In genomic region chrX:115727792-115728732, GRCh38 we compare ENCODE assay signal across 7 cellular contexts.
DNase-seq lines count a peak whose midpoint lies in the region; ATAC-seq, FAIRE-seq and TF ChIP-seq lines count a peak whose summit lies in the region.
"Not testable (repeated sequence)": the region's sequence is repeated elsewhere in the genome, so short reads cannot be mapped to it uniquely, and the experiment has no call there.

No MANE protein-coding gene starts in this region.

- 42% methylated on average over 18 of the region's 77 CpGs for WGBS in SK-N-SH (ENCODE audit: low lambda C conversion rate)
- 71% methylated on average over 15 of the region's 77 CpGs for WGBS in HepG2 (ENCODE audit: low lambda C conversion rate)
- WGBS in psoas muscle, 3 donors, result 38 to 100% (median 92%) methylated on average over 8 to 15 of the region's 77 CpGs

- not testable (repeated sequence) for H3K9me2 ChIP-seq in SK-N-SH

- H3K79me2 ChIP-seq in SK-N-SH (ENCODE audit: insufficient read depth); HepG2 (ENCODE audit: insufficient read depth, low read length): not testable (repeated sequence)

- not testable (repeated sequence) for TF ChIP-seq POLR2A in HepG2 (IDR thresholded peaks at IDR 0.05; ENCODE audit: insufficient read depth in 1 of 2, low read depth in 2 of 2, low read length in 2 of 2)

- FAIRE-seq in HepG2 (lab: Jason Lieb, UNC), result not testable (repeated sequence)

- in situ Hi-C loops in HepG2 (cut with HindIII; ENCODE audit: extremely low pct_ligation_motif_present, low pct_unique_long_range_greater_than_20kb), result not testable (repeated sequence)

- H3K27ac ChIP-seq in SK-N-SH (ENCODE audit: low read depth in 2 of 2, low read length in 1 of 2), result peak overlapping the region in 1 of 2 experiments; percentile 62; a peak in 1 of 4 replicates
- not testable (repeated sequence) for H3K27ac ChIP-seq in HepG2 (ENCODE audit: extremely low read length, insufficient read depth, low read length); psoas muscle

- peak overlapping the region; percentile 93 for H2AFZ ChIP-seq in SK-N-SH (ENCODE audit: low read depth)
- H2AFZ ChIP-seq in HepG2 (ENCODE audit: low read length), result not testable (repeated sequence)

- CTCF ChIA-PET in SK-N-SH (lab: Yijun Ruan, JAX); HepG2 (lab: Yijun Ruan, JAX; ENCODE audit: low intra/inter-chr PET ratio, low total read pairs): not testable (repeated sequence)

- not testable (repeated sequence) for H3F3A ChIP-seq in SK-N-SH (replicated peaks; ENCODE audit: insufficient read depth)

- H3K36me3 ChIP-seq in SK-N-SH (replicated peaks in 1 of 2; ENCODE audit: control insufficient read depth in 1 of 2, insufficient read depth in 2 of 2, low read length in 1 of 2); HepG2 (replicated peaks in 1 of 2; ENCODE audit: control insufficient read depth in 1 of 2, insufficient read depth in 2 of 2, low read length in 2 of 2); psoas muscle (ENCODE audit: insufficient read depth in 1 of 2, low read depth in 1 of 2): not testable (repeated sequence)

- peak overlapping the region; percentile 67; the same call in 1 of the 2 replicates for H3K4me2 ChIP-seq in SK-N-SH
- not testable (repeated sequence) for H3K4me2 ChIP-seq in HepG2 (ENCODE audit: low read depth, low read length)

- intact Hi-C loops in HepG2 (cut with micrococcal nuclease; ENCODE audit: unreplicated experiment); psoas muscle (cut with DNase I): not testable (repeated sequence)

- peak overlapping the region; percentile 56; the same call in 1 of the 2 replicates for H3K9ac ChIP-seq in SK-N-SH
- not testable (repeated sequence) for H3K9ac ChIP-seq in HepG2 (ENCODE audit: insufficient read depth, low read depth, low read length)

- DNase-seq in SK-N-SH; HepG2 (ENCODE audit: low spot score): not testable (repeated sequence)
- DNase-seq in activated T-cell treated with anti-CD3 and anti-CD28 coated beads, Interleukin-2, amount 50 U/mL, for 48 hours, result peak; percentile 73 to 76
- peak; percentile 17 to 69 for DNase-seq in psoas muscle

- H3K9me3 ChIP-seq in SK-N-SH; HepG2 (ENCODE audit: low read length); psoas muscle: not testable (repeated sequence)

- TF ChIP-seq EP300 in SK-N-SH (IDR thresholded peaks at IDR 0.05; ENCODE audit: borderline replicate concordance in 1 of 2, low read depth in 1 of 2, low read length in 1 of 2); HepG2 (IDR thresholded peaks at IDR 0.05; ENCODE audit: low read depth in 2 of 2, low read length in 2 of 2); HepG2 (CRISPR knock-in tag; IDR thresholded peaks at IDR 0.05; ENCODE audit: borderline replicate concordance): not testable (repeated sequence)

- TF ChIP-seq CTCF in SK-N-SH (IDR thresholded peaks at IDR 0.05); HepG2 (CRISPR knock-in tag; IDR thresholded peaks at IDR 0.05); psoas muscle (IDR thresholded peaks at IDR 0.05): not testable (repeated sequence)

- H3K27me3 ChIP-seq in SK-N-SH (ENCODE audit: insufficient read depth); HepG2 (ENCODE audit: control insufficient read depth in 1 of 2, insufficient read depth in 2 of 2, low read length in 2 of 2); psoas muscle (ENCODE audit: insufficient read depth in 3 of 3, low read length in 2 of 3): not testable (repeated sequence)

- ATAC-seq in GM19463 (IDR thresholded peaks at IDR 0.05; ENCODE audit: unreplicated experiment) (peak; percentile 81), HG03097 (IDR thresholded peaks at IDR 0.05; ENCODE audit: low FRiP score, unreplicated experiment) (peak; percentile 96), esophagus mucosa (peak; percentile 82), HepG2 (peak; percentile 78), psoas muscle (peak; percentile 65 to 89 (median 86))

- POLR2A ChIA-PET in SK-N-SH (lab: Yijun Ruan, JAX); HepG2 (lab: Yijun Ruan, JAX): not testable (repeated sequence)

- H3K4me3 ChIP-seq in SK-N-SH (ENCODE audit: low read depth in 2 of 2, low read length in 1 of 2), result peak overlapping the region; percentile 27 to 39; a peak in 2 of 4 replicates
- H3K4me3 ChIP-seq in HepG2 (replicated peaks in 1 of 3; ENCODE audit: insufficient read depth in 1 of 3, low read depth in 2 of 3, low read length in 3 of 3); psoas muscle: not testable (repeated sequence)

- TF ChIP-seq RAD21 in SK-N-SH (IDR thresholded peaks at IDR 0.05; ENCODE audit: low read length); HepG2 (CRISPR knock-in tag; IDR thresholded peaks at IDR 0.05): not testable (repeated sequence)

- H4K20me1 ChIP-seq in SK-N-SH (ENCODE audit: insufficient read depth); HepG2 (ENCODE audit: insufficient read depth, low read length): not testable (repeated sequence)

- H3K4me1 ChIP-seq in SK-N-SH (ENCODE audit: control insufficient read depth in 1 of 2, insufficient read depth in 2 of 2, low read depth in 1 of 2, low read length in 1 of 2); HepG2 (ENCODE audit: insufficient read depth, low read length); psoas muscle: not testable (repeated sequence)

- not testable (repeated sequence) for BruUV-seq in HepG2 (replicated peaks; lab: Mats Ljungman, UMichigan)

TF ChIP-seq in HepG2, 621 proteins besides CTCF, POLR2A, EP300 and RAD21:
- TF ChIP-seq HOXA3 (CRISPR knock-in tag; IDR thresholded peaks at IDR 0.05), result 0 out of 2 replicates have a peak, but pooled peaks have one; percentile 37
- TF ChIP-seq ZBTB38 (CRISPR knock-in tag; IDR thresholded peaks at IDR 0.05), result peak; percentile 95
- TF ChIP-seq ZNF687 (CRISPR knock-in tag; IDR thresholded peaks at IDR 0.05), result peak; percentile 44; the same call in 1 of the 2 replicates
- peak; percentile 19; the same call in 1 of the 2 replicates for TF ChIP-seq GABPB1 (CRISPR knock-in tag; IDR thresholded peaks at IDR 0.05)
